Comparison of ENCODE assay signal across 8 cellular contexts in genomic region chr1:110060034-110060661, GRCh38. TPM values are rescaled to one million over a fixed set of nuclear protein-coding genes. Genes with fewer than 3 reads are reported as not detected.
A peak's percentile ranks its signal among the peaks of the same experiment; 100 is the strongest.
DNase-seq lines count a peak whose midpoint lies in the region; ATAC-seq and TF ChIP-seq lines count a peak whose summit lies in the region.

No MANE protein-coding gene starts in this region.

- H3K9me3 ChIP-seq in T-helper 17 cell (ENCODE audit: control insufficient read depth, low read length, poor library complexity, severe bottlenecking) = no peaks in the 10 kb centered on the region
- no peaks in the 10 kb centered on the region for H3K9me3 ChIP-seq in adrenal gland (replicated peaks in 1 of 3)
- no peaks in the 10 kb centered on the region for H3K9me3 ChIP-seq in liver (ENCODE audit: control insufficient read depth in 4 of 4, low read length in 3 of 4)

- intact Hi-C loops in adrenal gland (cut with DNase I) = no loop called here

- DNase-seq in GDM1 (lab: John Stamatoyannopoulos, UW) (peak; percentile 3), T-helper 17 cell (peak; percentile 50 to 72 (median 60)), adrenal gland (peak in 4 of 7 donors; percentile 17 to 67 (median 44)), NCI-H2107 (lab: John Stamatoyannopoulos, UW) (no peak), DMS79 treated with DMSO at 0.1 percent for 48 hours (lab: John Stamatoyannopoulos, UW) (no peak)
- peak; percentile 43 to 44 for DNase-seq in stimulated activated CD8-positive, alpha-beta memory T cell treated with anti-CD3 and anti-CD28 coated beads, Interleukin-4, amount 100 ng/mL, for 4 hours (ENCODE audit: low read depth in 2 of 2, low spot score in 1 of 2)

- peaks cover 5 to 30% of the 10 kb centered on the region in 2 donors for H3K4me1 ChIP-seq in adrenal gland (replicated peaks in 1 of 2)
- peaks cover 0 to 3% (median 0%) of the 10 kb centered on the region in 4 donors for H3K4me1 ChIP-seq in liver (ENCODE audit: control insufficient read depth in 4 of 4, insufficient read depth in 4 of 4, low read length in 3 of 4)

- H3K27ac Mint-ChIP-seq in T-helper 17 cell = no peak overlapping the region

- H3K27me3 Mint-ChIP-seq in T-helper 17 cell = peaks cover 11% of the 10 kb centered on the region

- no peak for TF ChIP-seq RAD21 in liver (IDR thresholded peaks at IDR 0.05)

- H3K27me3 ChIP-seq in adrenal gland = no peaks in the 10 kb centered on the region
- no peaks in the 10 kb centered on the region for H3K27me3 ChIP-seq in liver (ENCODE audit: control insufficient read depth in 4 of 4, insufficient read depth in 4 of 4, low read length in 3 of 4)

- TF ChIP-seq POLR2A in adrenal gland (IDR thresholded peaks at IDR 0.05) = no peak

- H3K27ac ChIP-seq in adrenal gland = no peak overlapping the region
- H3K27ac ChIP-seq in liver (ENCODE audit: low read depth in 1 of 2, low read length in 2 of 2) = no peak overlapping the region

- H3K9ac ChIP-seq in liver (ENCODE audit: low read depth in 1 of 2, low read length in 2 of 2) = no peak overlapping the region

- H3K4me3 ChIP-seq in adrenal gland (no peak overlapping the region), liver (ENCODE audit: low read depth in 1 of 3, low read length in 3 of 3) (no peak overlapping the region)

- TF ChIP-seq CTCF in adrenal gland (IDR thresholded peaks at IDR 0.05) = peak; percentile 14 to 54 (median 45)
- peak; percentile 53 for TF ChIP-seq CTCF in liver (IDR thresholded peaks at IDR 0.05; ENCODE audit: low read depth, low read length, missing input control)

- H3K36me3 Mint-ChIP-seq in T-helper 17 cell (ENCODE audit: low read depth) = peaks cover 5% of the 10 kb centered on the region

- H3K36me3 ChIP-seq in adrenal gland (replicated peaks in 1 of 2) (peaks cover 0 to 21% of the 10 kb centered on the region in 2 donors), liver (ENCODE audit: control insufficient read depth in 4 of 4, insufficient read depth in 3 of 4, low read depth in 1 of 4, low read length in 3 of 4) (peaks cover 2 to 31% (median 22%) of the 10 kb centered on the region in 4 donors)

- H3K4me3 Mint-ChIP-seq in T-helper 17 cell = no peak overlapping the region

- peaks cover 8% of the 10 kb centered on the region for H3K4me1 Mint-ChIP-seq in T-helper 17 cell

- 88 to 94% (median 89%) methylated on average over 6 to 9 of the region's 9 CpGs for WGBS in adrenal gland, 4 donors
- 92% methylated on average over 9 of the region's 9 CpGs for WGBS in liver

- ATAC-seq in HG03175 (IDR thresholded peaks at IDR 0.05; ENCODE audit: unreplicated experiment) (peak; percentile 43), T-helper 17 cell (peak; percentile 84)

TF ChIP-seq in liver, 16 proteins besides CTCF, POLR2A, EP300 and RAD21:
- TF ChIP-seq YY1 (IDR thresholded peaks at IDR 0.05) = no peak
- TF ChIP-seq HNF4A (conservative IDR thresholded peaks at IDR 0.05) = peak; percentile 19 to 64
- no peak for TF ChIP-seq FOXA1 (IDR thresholded peaks at IDR 0.05)
- TF ChIP-seq ATF3 (IDR thresholded peaks at IDR 0.05) = no peak

RNA-seq across cellular contexts. Expression of gene ALX3, which starts 10.3 kb away (rescaled TPM):
- total RNA-seq in T-helper 17 cell (not detected), adrenal gland (not detected), liver (not detected)
- polyA plus RNA-seq in adrenal gland (under 1 TPM in 1 of 3 donors, not detected in 2; 0.07 TPM), liver (not detected)

RNA-seq across cellular contexts. Expression of gene STRIP1, which starts 25.7 kb away (rescaled TPM):
- total RNA-seq in T-helper 17 cell = 10 to 100 TPM; 70.1 to 86.8 TPM
- total RNA-seq in adrenal gland = 10 to 100 TPM; 25.0 to 45.7 (median 33.7) TPM
- polyA plus RNA-seq in adrenal gland = 10 to 100 TPM; 22.3 to 22.5 (median 22.3) TPM
- total RNA-seq in liver = 10 to 100 TPM; 20.5 to 22.8 TPM
- 1 to 10 TPM; 5.8 to 6.0 TPM for polyA plus RNA-seq in liver

RNA-seq across cellular contexts. Expression of gene UBL4B, which starts 52.1 kb away (rescaled TPM):
- total RNA-seq in T-helper 17 cell (not detected), adrenal gland (under 1 TPM in 1 of 8 donors, not detected in 7; 0.18 TPM), liver (not detected)
- polyA plus RNA-seq in adrenal gland (under 1 TPM in 2 of 3 donors, not detected in 1; 0.13 to 0.24 TPM), liver (not detected)

Comparison
In these comparisons a context has a peak if more than half of its experiments do, and no peak if none do; other contexts are left out.
1. DNase-seq: peak in GDM1 (single experiment), T-helper 17 cell (3 of 3), adrenal gland (4 of 7) and stimulated activated CD8-positive, alpha-beta memory T cell treated with anti-CD3 and anti-CD28 coated beads, Interleukin-4, amount 100 ng/mL, for 4 hours (2 of 2); none in NCI-H2107 (single experiment) and DMS79 treated with DMSO at 0.1 percent for 48 hours (single experiment).